ENCODE assay signal across 10 cellular contexts in genomic region chr21:38303300-38303699, GRCh38. TPM values are rescaled to one million over a fixed set of nuclear protein-coding genes. Genes with fewer than 3 reads are reported as not detected.
A peak's percentile ranks its signal among the peaks of the same experiment; 100 is the strongest.
DNase-seq lines count a peak whose midpoint lies in the region; ATAC-seq and TF ChIP-seq lines count a peak whose summit lies in the region.
"Had no signal": no experiment of that assay in that cellular context is flagged by ENCODE, and none has a peak within 500 bp of the region (broad histone marks: within the 10 kb centered on the region; RNA-seq: fewer than 3 reads in every experiment).

No MANE protein-coding gene starts in this region.

- TF ChIP-seq CTCF in astrocyte of the cerebellum (IDR thresholded peaks at IDR 0.05; ENCODE audit: low read depth, low read length, missing control alignments) = no peak
- no peak for TF ChIP-seq CTCF in thyroid gland (IDR thresholded peaks at IDR 0.05)

- H3K36me3 ChIP-seq in thyroid gland = no peaks in the 10 kb centered on the region

- DNase-seq in HPDE6-E6E7 (ENCODE audit: extremely low spot score) = peak; percentile 37
- peak; percentile 60 for DNase-seq in astrocyte of the cerebellum (ENCODE audit: low read depth)
- DNase-seq in iris pigment epithelial cell (ENCODE audit: low read depth) = peak; percentile 79
- peak in 1 of 2 donors; percentile 33 for DNase-seq in thyroid gland
- DNase-seq in NCI-H1417 (lab: John Stamatoyannopoulos, UW) = no peak
- no peak for DNase-seq in NCI-H2171 (lab: John Stamatoyannopoulos, UW)
- DNase-seq: NCI-H774, T-helper 17 cell had no signal

- no peak for ATAC-seq in GM19395 (IDR thresholded peaks at IDR 0.05; ENCODE audit: unreplicated experiment)
- no peak for ATAC-seq in HG03039 (IDR thresholded peaks at IDR 0.05; ENCODE audit: unreplicated experiment)
- ATAC-seq: T-helper 17 cell had no signal

- TF ChIP-seq POLR2A in thyroid gland (IDR thresholded peaks at IDR 0.05) = no peak

- in situ Hi-C loops in astrocyte of the cerebellum (cut with HindIII; ENCODE audit: low sequenced_read_pairs) = no loop called here

- 69 to 77% methylated on average over 3 of the region's 3 CpGs for WGBS in thyroid gland, 2 donors

- intact Hi-C loops in thyroid gland (cut with DNase I) = no loop called here

- H3K27me3 ChIP-seq in thyroid gland = no peaks in the 10 kb centered on the region

- no peaks in the 10 kb centered on the region for H3K9me3 ChIP-seq in thyroid gland

- H3K4me3 ChIP-seq in astrocyte of the cerebellum (ENCODE audit: low read depth, low read length) (no peak overlapping the region), thyroid gland (replicated peaks in 1 of 3) (no peak overlapping the region)

- H3K4me1 ChIP-seq in thyroid gland = peaks cover 17 to 49% of the 10 kb centered on the region in 2 donors

- peak overlapping the region; percentile 5 to 72 (median 33) for H3K27ac ChIP-seq in thyroid gland

RNA-seq across cellular contexts. Expression of gene KCNJ15, which starts 46.5 kb away (rescaled TPM):
- total RNA-seq in thyroid gland = 10 to 100 TPM; 29.2 to 71.2 (median 59.5) TPM

Comparison
In these comparisons a context has a peak if more than half of its experiments do, and no peak if none do; other contexts are left out.
1. DNase-seq: peak in HPDE6-E6E7 (single experiment), astrocyte of the cerebellum (single experiment) and iris pigment epithelial cell (single experiment); none in NCI-H1417 (0 of 3) and NCI-H2171 (single experiment).